Comparison of ENCODE assay signal across 3 cellular contexts in genomic region chr10:24235471-24235870, GRCh38.
TF ChIP-seq lines count a peak whose summit lies in the region.

No MANE protein-coding gene starts in this region.

TF ChIP-seq in SK-N-SH, 30 proteins besides CTCF, POLR2A, EP300 and RAD21:
- TF ChIP-seq GABPA (IDR thresholded peaks at IDR 0.05; ENCODE audit: low read depth) (no peak), GATA2 (CRISPR knock-in tag; IDR thresholded peaks at IDR 0.05) (peak; percentile 32; the same call in 1 of the 2 replicates)

TF ChIP-seq in SK-N-SH treated with all-trans-retinoic acid at 6 μM for 48 hours, 23 proteins besides CTCF, POLR2A, EP300 and RAD21:
- no peak for TF ChIP-seq ZFP3 (CRISPR knock-in tag; IDR thresholded peaks at IDR 0.05)

TF ChIP-seq in H1, 55 proteins besides CTCF, POLR2A, EP300 and RAD21:
- TF ChIP-seq, protein P1, sequence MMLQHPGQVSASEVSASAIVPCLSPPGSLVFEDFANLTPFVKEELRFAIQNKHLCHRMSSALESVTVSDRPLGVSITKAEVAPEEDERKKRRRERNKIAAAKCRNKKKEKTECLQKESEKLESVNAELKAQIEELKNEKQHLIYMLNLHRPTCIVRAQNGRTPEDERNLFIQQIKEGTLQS (IDR thresholded peaks at IDR 0.05; ENCODE audit: insufficient read depth, low read depth, low read length), result no peak
- no peak for TF ChIP-seq TCF12 (IDR thresholded peaks at IDR 0.05; ENCODE audit: low read depth, low read length)
- TF ChIP-seq POU5F1 (IDR thresholded peaks at IDR 0.05; ENCODE audit: low read depth, low read length), result no peak
- TF ChIP-seq, protein P2, sequence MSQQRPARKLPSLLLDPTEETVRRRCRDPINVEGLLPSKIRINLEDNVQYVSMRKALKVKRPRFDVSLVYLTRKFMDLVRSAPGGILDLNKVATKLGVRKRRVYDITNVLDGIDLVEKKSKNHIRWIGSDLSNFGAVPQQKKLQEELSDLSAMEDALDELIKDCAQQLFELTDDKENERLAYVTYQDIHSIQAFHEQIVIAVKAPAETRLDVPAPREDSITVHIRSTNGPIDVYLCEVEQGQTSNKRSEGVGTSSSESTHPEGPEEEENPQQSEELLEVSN (IDR thresholded peaks at IDR 0.05), result no peak
- no peak for TF ChIP-seq RBBP5 (IDR thresholded peaks at IDR 0.05; ENCODE audit: borderline replicate concordance, low read depth, low read length)
- no peak for TF ChIP-seq RNF2 (IDR thresholded peaks at IDR 0.05; ENCODE audit: borderline replicate concordance, low read depth, low read length, missing control alignments, poor library complexity, severe bottlenecking)
- TF ChIP-seq CHD2 (IDR thresholded peaks at IDR 0.05; ENCODE audit: low read length), result no peak
- no peak for TF ChIP-seq BACH1 (IDR thresholded peaks at IDR 0.05; ENCODE audit: low read length)
- no peak for TF ChIP-seq SIRT6 (IDR thresholded peaks at IDR 0.05; ENCODE audit: low read length)
- TF ChIP-seq SP2 (IDR thresholded peaks at IDR 0.05; ENCODE audit: low read length), result no peak
- TF ChIP-seq CREB1 (IDR thresholded peaks at IDR 0.05), result no peak
- TF ChIP-seq BRCA1 (IDR thresholded peaks at IDR 0.05; ENCODE audit: low read depth, low read length), result no peak
